16 cellular contexts compared by ENCODE assay signal in genomic region chr11:93059074-93059957, GRCh38.
DNase-seq lines count a peak whose midpoint lies in the region; FAIRE-seq and TF ChIP-seq lines count a peak whose summit lies in the region.
"Had no signal": no experiment of that assay in that cellular context is flagged by ENCODE, and none has a peak within 500 bp of the region (broad histone marks: within the 10 kb centered on the region; RNA-seq: fewer than 3 reads in every experiment).

No MANE protein-coding gene starts in this region.

- H3K36me3 ChIP-seq in mesendoderm (ENCODE audit: control insufficient read depth, insufficient read depth, low read length) (no peaks in the 10 kb centered on the region), prostate gland (no peaks in the 10 kb centered on the region)
- H3K36me3 ChIP-seq: upper lobe of right lung had no signal

- no peak overlapping the region for H4K8ac ChIP-seq in mesendoderm (ENCODE audit: low read depth, low read length)

- no peaks in the 10 kb centered on the region for H3K79me2 ChIP-seq in mesendoderm (ENCODE audit: control insufficient read depth, insufficient read depth, low read length)

- H2AK5ac ChIP-seq in mesendoderm (ENCODE audit: low read length), result no peak overlapping the region

- no peaks in the 10 kb centered on the region for H3K79me1 ChIP-seq in mesendoderm (ENCODE audit: low read length)

- no peak overlapping the region for H2BK5ac ChIP-seq in mesendoderm (ENCODE audit: low read length)

- TF ChIP-seq POLR2A in prostate gland (IDR thresholded peaks at IDR 0.05) (no peak), GM12892 (IDR thresholded peaks at IDR 0.05; ENCODE audit: low read depth, low read length) (no peak)

- DNase-seq in DMS53 (lab: John Stamatoyannopoulos, UW) (peak; percentile 49), NCI-H128 (lab: John Stamatoyannopoulos, UW; ENCODE audit: unreplicated experiment) (peak; percentile 37), astrocyte of the hippocampus (ENCODE audit: low read depth, low spot score) (peak; percentile 74), mesendoderm (peak; percentile 32), prostate gland (ENCODE audit: low spot score) (no peak), D721Med (ENCODE audit: insufficient read length, low spot score) (no peak), G401 (ENCODE audit: low spot score) (no peak), GM12892 (ENCODE audit: insufficient read length) (no peak)
- DNase-seq: activated CD8-positive, alpha-beta T cell treated with anti-CD3 and anti-CD28 coated beads, Interleukin-2, amount 10 ng/mL, durations not matched to agents 7 days and 5 days; CD8-positive, alpha-beta memory T cell; mucosa of descending colon; T-helper 17 cell; upper lobe of right lung had no signal

- no peak overlapping the region for H3K23ac ChIP-seq in mesendoderm (ENCODE audit: low read length)

- no CpG with 5 or more reads among the region's 6 CpGs for WGBS in mesendoderm (ENCODE audit: extremely low coverage, insufficient coverage, low lambda C conversion rate)
- 16% methylated on average over 6 of the region's 6 CpGs for WGBS in prostate gland

- no peak overlapping the region for H3K4me2 ChIP-seq in mesendoderm (ENCODE audit: low read length)

- H2BK15ac ChIP-seq in mesendoderm (replicated peaks; ENCODE audit: low read depth), result no peak overlapping the region

- no peak overlapping the region for H4K5ac ChIP-seq in mesendoderm (ENCODE audit: low read length)

- H3K27me3 ChIP-seq in mesendoderm (ENCODE audit: insufficient read depth, low read length, poor library complexity) (no peaks in the 10 kb centered on the region), prostate gland (replicated peaks; ENCODE audit: insufficient read depth) (no peaks in the 10 kb centered on the region)
- H3K27me3 ChIP-seq: upper lobe of right lung had no signal

- no peak for TF ChIP-seq CTCF in prostate gland (IDR thresholded peaks at IDR 0.05)
- no peak for TF ChIP-seq CTCF in D721Med (IDR thresholded peaks at IDR 0.05; ENCODE audit: insufficient read depth, missing control alignments)

- peak overlapping the region; percentile 22 for H3K56ac ChIP-seq in mesendoderm (ENCODE audit: low read length)

- no peaks in the 10 kb centered on the region for H3K9me3 ChIP-seq in prostate gland
- H3K9me3 ChIP-seq: mucosa of descending colon, upper lobe of right lung had no signal

- H3K4ac ChIP-seq in mesendoderm (ENCODE audit: low read depth, low read length), result no peak overlapping the region

- H3K4me3 ChIP-seq in mesendoderm (ENCODE audit: low read length) (no peak overlapping the region), prostate gland (no peak overlapping the region)
- H3K4me3 ChIP-seq: GM12878, mucosa of descending colon, upper lobe of right lung had no signal

- in situ Hi-C loops in G401 (cut with HindIII; ENCODE audit: low sequenced_read_pairs), result no loop called here

- no peak overlapping the region for H2BK120ac ChIP-seq in mesendoderm (ENCODE audit: low read depth, low read length)

- H3K18ac ChIP-seq in mesendoderm (ENCODE audit: low read length), result peak overlapping the region; percentile 80

- intact Hi-C loops in prostate gland (cut with DNase I), result no loop called here

- FAIRE-seq in D721Med (lab: Jason Lieb, UNC) (no peak), GM12892 (lab: Jason Lieb, UNC) (no peak)
- FAIRE-seq: endometrium, GM12878, small intestine had no signal

- H3K9ac ChIP-seq in mesendoderm (ENCODE audit: low read length), result no peak overlapping the region

- H3K4me1 ChIP-seq in mesendoderm (ENCODE audit: control insufficient read depth, low read depth, low read length) (no peaks in the 10 kb centered on the region), prostate gland (replicated peaks) (no peaks in the 10 kb centered on the region)
- H3K4me1 ChIP-seq: upper lobe of right lung had no signal

- no peak overlapping the region for H3K27ac ChIP-seq in mesendoderm (ENCODE audit: low read depth, low read length)
- H3K27ac ChIP-seq in prostate gland, result no peak overlapping the region
- H3K27ac ChIP-seq: upper lobe of right lung had no signal

Comparison
In these comparisons a context has a peak if more than half of its experiments do, and no peak if none do; other contexts are left out.
1. DNase-seq: peak in DMS53 (single experiment), NCI-H128 (single experiment), astrocyte of the hippocampus (single experiment) and mesendoderm (single experiment); none in prostate gland (single experiment), D721Med (single experiment), G401 (single experiment) and GM12892 (single experiment).